In the genomic region with DNA sequence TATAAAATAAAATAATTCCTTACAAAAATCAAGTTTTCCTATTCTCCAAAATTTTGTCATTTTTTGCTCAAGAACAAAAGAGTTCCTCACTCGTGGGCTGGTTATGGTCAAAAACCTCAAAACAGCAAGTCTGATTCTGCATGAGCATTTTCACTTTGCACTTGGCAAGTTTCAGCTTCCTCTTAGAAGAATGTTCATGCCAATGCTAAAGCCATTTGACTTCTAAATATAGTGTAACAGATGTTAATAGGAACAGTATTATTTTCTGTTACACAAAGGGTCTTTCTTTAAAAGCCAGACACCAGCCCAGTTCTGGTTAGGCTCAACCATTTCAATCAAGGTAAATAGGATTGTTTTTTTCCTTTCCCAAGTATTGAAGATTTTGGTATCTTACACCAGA, we compare ENCODE assay signal across 10 cellular contexts.
DNase-seq lines count a peak whose midpoint lies in the region; ATAC-seq and TF ChIP-seq lines count a peak whose summit lies in the region.
"Had no signal": no experiment of that assay in that cellular context is flagged by ENCODE, and none has a peak within 500 bp of the region (broad histone marks: within the 10 kb centered on the region; RNA-seq: fewer than 3 reads in every experiment).

No MANE protein-coding gene starts in this region.

- peak; percentile 22 for DNase-seq in astrocyte of the spinal cord (ENCODE audit: low read depth, low spot score)
- DNase-seq in PC-9, result no peak
- DNase-seq in SJCRH30, result no peak
- no peak for DNase-seq in CD8-positive, alpha-beta memory T cell
- no peak for DNase-seq in erythroblast (lab: John Stamatoyannopoulos, UW)
- DNase-seq: activated naive CD4-positive, alpha-beta T cell had no signal

- no peaks in the 10 kb centered on the region for H4K20me1 ChIP-seq in PC-9 (ENCODE audit: insufficient read depth)

- no peaks in the 10 kb centered on the region for H3K36me3 ChIP-seq in PC-9 (ENCODE audit: low read depth)
- H3K36me3 ChIP-seq in SJCRH30, result no peaks in the 10 kb centered on the region
- no peaks in the 10 kb centered on the region for H3K36me3 ChIP-seq in CD8-positive, alpha-beta memory T cell (ENCODE audit: insufficient read depth, low read length)

- H3K4me1 Mint-ChIP-seq in CD8-positive, alpha-beta memory T cell, result no peaks in the 10 kb centered on the region

- no peak overlapping the region for H3K4me2 ChIP-seq in PC-9

- H2AFZ ChIP-seq in PC-9, result no peak overlapping the region

- no peaks in the 10 kb centered on the region for H3K4me1 ChIP-seq in PC-9 (replicated peaks; ENCODE audit: insufficient read depth)
- H3K4me1 ChIP-seq in SJCRH30, result no peaks in the 10 kb centered on the region
- H3K4me1 ChIP-seq in CD8-positive, alpha-beta memory T cell (ENCODE audit: insufficient read depth, low read length), result no peaks in the 10 kb centered on the region

- ATAC-seq in GM18499 (IDR thresholded peaks at IDR 0.05; ENCODE audit: insufficient read depth, unreplicated experiment) (peak; percentile 83), GM21381 (IDR thresholded peaks at IDR 0.05; ENCODE audit: unreplicated experiment) (peak; percentile 91), HG03135 (IDR thresholded peaks at IDR 0.05; ENCODE audit: unreplicated experiment) (peak; percentile 70)
- ATAC-seq: HCT116 had no signal

- TF ChIP-seq POLR2A in erythroblast (IDR thresholded peaks at IDR 0.05; ENCODE audit: low read length), result no peak

- no peaks in the 10 kb centered on the region for H3F3A ChIP-seq in PC-9 (ENCODE audit: insufficient read depth, low read depth)

- H3K36me3 Mint-ChIP-seq in CD8-positive, alpha-beta memory T cell, result no peaks in the 10 kb centered on the region

- H3K27me3 ChIP-seq in PC-9 (ENCODE audit: insufficient read depth, low read depth) (no peaks in the 10 kb centered on the region), SJCRH30 (no peaks in the 10 kb centered on the region)
- H3K27me3 ChIP-seq in CD8-positive, alpha-beta memory T cell (ENCODE audit: insufficient read depth, low read length, poor library complexity, severe bottlenecking), result no peaks in the 10 kb centered on the region

- no peaks in the 10 kb centered on the region for H3K79me2 ChIP-seq in PC-9 (ENCODE audit: low read depth)

- no peak overlapping the region for H3K4me3 ChIP-seq in astrocyte of the spinal cord (ENCODE audit: low read depth, low read length)
- no peak overlapping the region for H3K4me3 ChIP-seq in PC-9
- no peak overlapping the region for H3K4me3 ChIP-seq in SJCRH30
- H3K4me3 ChIP-seq in CD8-positive, alpha-beta memory T cell (ENCODE audit: low read length), result no peak overlapping the region

- intact Hi-C loops in PC-9 (cut with micrococcal nuclease; ENCODE audit: unreplicated experiment), result no loop called here

- in situ Hi-C loops in astrocyte of the spinal cord (cut with HindIII; ENCODE audit: low sequenced_read_pairs), result no loop called here

- H3K9me3 Mint-ChIP-seq in CD8-positive, alpha-beta memory T cell, result peaks cover 0 to 8% (median 0%) of the 10 kb centered on the region in 5 donors

- CTCF ChIA-PET in PC-9 (lab: Charles Lee), result no interaction called here
- CTCF ChIA-PET in CD8-positive, alpha-beta memory T cell (lab: Charles Lee), result no interaction called here

- no TSS peak for BruUV-seq in PC-9 (replicated peaks; lab: Mats Ljungman, UMichigan)

- TF ChIP-seq CTCF in astrocyte of the spinal cord (IDR thresholded peaks at IDR 0.05; ENCODE audit: low read depth, low read length), result no peak
- TF ChIP-seq CTCF in PC-9 (conservative IDR thresholded peaks at IDR 0.05), result no peak

- H3K27me3 Mint-ChIP-seq in CD8-positive, alpha-beta memory T cell, result no peaks in the 10 kb centered on the region

- no peak overlapping the region for H3K27ac ChIP-seq in PC-9
- no peak overlapping the region for H3K27ac ChIP-seq in SJCRH30
- H3K27ac ChIP-seq in CD8-positive, alpha-beta memory T cell (ENCODE audit: low read depth, low read length), result no peak overlapping the region

- no peak overlapping the region for H3K4me3 Mint-ChIP-seq in CD8-positive, alpha-beta memory T cell

- H3K9me2 ChIP-seq in PC-9 (ENCODE audit: insufficient read depth), result no peaks in the 10 kb centered on the region

- H3K9me3 ChIP-seq in PC-9 (ENCODE audit: insufficient read depth, low read depth) (no peaks in the 10 kb centered on the region), SJCRH30 (replicated peaks) (no peaks in the 10 kb centered on the region)
- no peaks in the 10 kb centered on the region for H3K9me3 ChIP-seq in CD8-positive, alpha-beta memory T cell (ENCODE audit: low read length)

- H3K27ac Mint-ChIP-seq in CD8-positive, alpha-beta memory T cell, result no peak overlapping the region

- POLR2A ChIA-PET in PC-9 (lab: Charles Lee; ENCODE audit: unreplicated experiment), result no interaction called here
- POLR2A ChIA-PET in CD8-positive, alpha-beta memory T cell (lab: Charles Lee), result no interaction called here
